ENCODE assay signal across 1 cellular context in the genomic region with DNA sequence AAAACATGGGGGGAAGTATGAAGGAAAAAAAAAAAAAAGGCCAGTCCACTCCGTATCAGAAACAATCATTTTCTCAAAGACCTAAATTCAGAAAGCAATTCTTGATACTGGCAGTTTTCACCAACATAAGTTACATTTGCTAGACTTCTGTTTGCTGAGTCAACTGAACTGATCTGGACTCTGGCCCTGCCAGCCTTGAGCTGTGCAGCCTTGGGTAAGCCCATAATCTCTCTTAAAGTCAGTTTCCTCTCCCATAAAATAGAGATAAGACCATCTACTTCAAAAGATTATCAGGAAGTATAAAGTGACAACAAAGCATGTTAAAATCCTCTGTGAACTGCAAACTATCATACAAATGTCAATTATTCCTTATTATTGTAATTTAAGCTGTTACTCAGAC.
TF ChIP-seq lines count a peak whose summit lies in the region.

No MANE protein-coding gene starts in this region.

TF ChIP-seq in SK-N-SH, 30 proteins besides CTCF, POLR2A, EP300 and RAD21 (continued from another document):
- TF ChIP-seq, protein P1, sequence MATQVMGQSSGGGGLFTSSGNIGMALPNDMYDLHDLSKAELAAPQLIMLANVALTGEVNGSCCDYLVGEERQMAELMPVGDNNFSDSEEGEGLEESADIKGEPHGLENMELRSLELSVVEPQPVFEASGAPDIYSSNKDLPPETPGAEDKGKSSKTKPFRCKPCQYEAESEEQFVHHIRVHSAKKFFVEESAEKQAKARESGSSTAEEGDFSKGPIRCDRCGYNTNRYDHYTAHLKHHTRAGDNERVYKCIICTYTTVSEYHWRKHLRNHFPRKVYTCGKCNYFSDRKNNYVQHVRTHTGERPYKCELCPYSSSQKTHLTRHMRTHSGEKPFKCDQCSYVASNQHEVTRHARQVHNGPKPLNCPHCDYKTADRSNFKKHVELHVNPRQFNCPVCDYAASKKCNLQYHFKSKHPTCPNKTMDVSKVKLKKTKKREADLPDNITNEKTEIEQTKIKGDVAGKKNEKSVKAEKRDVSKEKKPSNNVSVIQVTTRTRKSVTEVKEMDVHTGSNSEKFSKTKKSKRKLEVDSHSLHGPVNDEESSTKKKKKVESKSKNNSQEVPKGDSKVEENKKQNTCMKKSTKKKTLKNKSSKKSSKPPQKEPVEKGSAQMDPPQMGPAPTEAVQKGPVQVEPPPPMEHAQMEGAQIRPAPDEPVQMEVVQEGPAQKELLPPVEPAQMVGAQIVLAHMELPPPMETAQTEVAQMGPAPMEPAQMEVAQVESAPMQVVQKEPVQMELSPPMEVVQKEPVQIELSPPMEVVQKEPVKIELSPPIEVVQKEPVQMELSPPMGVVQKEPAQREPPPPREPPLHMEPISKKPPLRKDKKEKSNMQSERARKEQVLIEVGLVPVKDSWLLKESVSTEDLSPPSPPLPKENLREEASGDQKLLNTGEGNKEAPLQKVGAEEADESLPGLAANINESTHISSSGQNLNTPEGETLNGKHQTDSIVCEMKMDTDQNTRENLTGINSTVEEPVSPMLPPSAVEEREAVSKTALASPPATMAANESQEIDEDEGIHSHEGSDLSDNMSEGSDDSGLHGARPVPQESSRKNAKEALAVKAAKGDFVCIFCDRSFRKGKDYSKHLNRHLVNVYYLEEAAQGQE (IDR thresholded peaks at IDR 0.05; ENCODE audit: low read depth, low read length), result no peak
- TF ChIP-seq RXRA (IDR thresholded peaks at IDR 0.05; ENCODE audit: borderline replicate concordance, low read depth) (no peak), RCOR1 (IDR thresholded peaks at IDR 0.05; ENCODE audit: low read length) (no peak), GATA2 (CRISPR knock-in tag; IDR thresholded peaks at IDR 0.05) (no peak), NFIC (IDR thresholded peaks at IDR 0.05; ENCODE audit: borderline replicate concordance) (no peak), TEAD4 (IDR thresholded peaks at IDR 0.05; ENCODE audit: borderline replicate concordance, insufficient read depth) (no peak), FOXJ3 (CRISPR knock-in tag; IDR thresholded peaks at IDR 0.05) (no peak), NRF1 (IDR thresholded peaks at IDR 0.05; ENCODE audit: low read depth, low read length) (no peak)
